Comparison of ENCODE assay signal across 8 cellular contexts in the genomic region with DNA sequence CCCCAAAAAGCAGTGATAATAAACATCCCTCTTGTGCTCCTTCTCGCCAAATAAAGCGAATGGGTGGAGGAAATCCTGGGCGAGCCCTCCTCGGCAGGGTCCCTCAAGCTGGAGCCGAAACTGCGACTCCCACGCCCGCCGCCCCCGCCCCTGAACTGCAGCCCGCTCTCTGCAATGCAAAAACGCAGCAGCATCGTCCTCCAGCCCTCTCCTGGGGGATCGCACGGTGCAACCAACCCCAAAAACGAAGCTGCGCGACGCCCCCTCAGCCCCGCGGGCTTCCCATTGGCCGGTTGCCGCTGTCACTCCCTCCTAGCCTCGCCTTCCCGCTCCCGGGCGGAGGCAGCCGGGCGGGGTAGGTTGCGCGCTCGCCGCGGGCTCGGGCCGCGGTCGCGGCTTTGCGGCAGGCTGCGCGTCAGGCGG. TPM values are rescaled to one million over a fixed set of nuclear protein-coding genes. Genes with fewer than 3 reads are reported as not detected.
DNase-seq lines count a peak whose midpoint lies in the region; ATAC-seq and TF ChIP-seq lines count a peak whose summit lies in the region.

A gene with protein sequence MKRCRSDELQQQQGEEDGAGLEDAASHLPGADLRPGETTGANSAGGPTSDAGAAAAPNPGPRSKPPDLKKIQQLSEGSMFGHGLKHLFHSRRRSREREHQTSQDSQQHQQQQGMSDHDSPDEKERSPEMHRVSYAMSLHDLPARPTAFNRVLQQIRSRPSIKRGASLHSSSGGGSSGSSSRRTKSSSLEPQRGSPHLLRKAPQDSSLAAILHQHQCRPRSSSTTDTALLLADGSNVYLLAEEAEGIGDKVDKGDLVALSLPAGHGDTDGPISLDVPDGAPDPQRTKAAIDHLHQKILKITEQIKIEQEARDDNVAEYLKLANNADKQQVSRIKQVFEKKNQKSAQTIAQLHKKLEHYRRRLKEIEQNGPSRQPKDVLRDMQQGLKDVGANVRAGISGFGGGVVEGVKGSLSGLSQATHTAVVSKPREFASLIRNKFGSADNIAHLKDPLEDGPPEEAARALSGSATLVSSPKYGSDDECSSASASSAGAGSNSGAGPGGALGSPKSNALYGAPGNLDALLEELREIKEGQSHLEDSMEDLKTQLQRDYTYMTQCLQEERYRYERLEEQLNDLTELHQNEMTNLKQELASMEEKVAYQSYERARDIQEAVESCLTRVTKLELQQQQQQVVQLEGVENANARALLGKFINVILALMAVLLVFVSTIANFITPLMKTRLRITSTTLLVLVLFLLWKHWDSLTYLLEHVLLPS (plus strand): TSS at position 363 of the 423 bp plus-strand sequence. CDS start 619 bp downstream, outside the sequence.

- peaks cover 55% of the 10 kb centered on the region for H3K4me1 ChIP-seq in KMS-11 (ENCODE audit: low read depth, poor library complexity, severe bottlenecking)
- peaks cover 0 to 30% (median 7%) of the 10 kb centered on the region in 4 donors for H3K4me1 ChIP-seq in Peyer's patch
- peaks cover 0 to 7% of the 10 kb centered on the region in 2 donors for H3K4me1 ChIP-seq in esophagus (ENCODE audit: control insufficient read depth in 2 of 2, insufficient read depth in 2 of 2, low read length in 1 of 2)

- H3K9me3 Mint-ChIP-seq in activated T-cell treated with anti-CD3 and anti-CD28 coated beads, Interleukin-2, amount 50 U/mL, for 4 hours: no peaks in the 10 kb centered on the region

- H3K4me3 Mint-ChIP-seq in activated T-cell treated with anti-CD3 and anti-CD28 coated beads, Interleukin-2, amount 50 U/mL, for 4 hours: peak within 1 kb of the TSS; percentile 92

- peaks cover 20% of the 10 kb centered on the region for H3K4me1 Mint-ChIP-seq in activated T-cell treated with anti-CD3 and anti-CD28 coated beads, Interleukin-2, amount 50 U/mL, for 4 hours (ENCODE audit: low read depth)

- peaks cover 10% of the 10 kb centered on the region; the same call in 1 of the 2 replicates for H3K79me2 ChIP-seq in KMS-11 (ENCODE audit: insufficient read depth, low read depth)

- no peaks in the 10 kb centered on the region for H4K20me1 ChIP-seq in KMS-11 (ENCODE audit: insufficient read depth)

- no peak for TF ChIP-seq POLR2A in Peyer's patch (IDR thresholded peaks at IDR 0.05)

- no peaks in the 10 kb centered on the region for H3K9me3 ChIP-seq in Peyer's patch
- no peaks in the 10 kb centered on the region for H3K9me3 ChIP-seq in esophagus (ENCODE audit: control insufficient read depth in 2 of 2, insufficient read depth in 1 of 2, low read depth in 1 of 2, low read length in 1 of 2)

- no peak within 1 kb of the TSS for H3K27ac ChIP-seq in KMS-11
- H3K27ac ChIP-seq in Peyer's patch: peak within 1 kb of the TSS in 2 of 4 donors; percentile 35 to 59
- no peak within 1 kb of the TSS for H3K27ac ChIP-seq in esophagus (ENCODE audit: low read depth in 2 of 2, low read length in 1 of 2)

- H3K4me3 ChIP-seq in KMS-11 (IDR thresholded peaks at IDR 0.05; ENCODE audit: insufficient read depth, low read depth, low read length): peak within 1 kb of the TSS; percentile 45
- peak within 1 kb of the TSS; percentile 44 to 64 (median 61) for H3K4me3 ChIP-seq in Peyer's patch
- H3K4me3 ChIP-seq in esophagus (ENCODE audit: low read depth in 1 of 2, low read length in 2 of 2): peak within 1 kb of the TSS; percentile 58 to 71

- peak within 1 kb of the TSS; percentile 6; the same call in 1 of the 2 replicates for H3K9ac ChIP-seq in KMS-11

- peak; percentile 75 for ATAC-seq in GM19395 (IDR thresholded peaks at IDR 0.05; ENCODE audit: unreplicated experiment)
- ATAC-seq in activated T-cell treated with anti-CD3 and anti-CD28 coated beads, Interleukin-2, amount 50 U/mL, for 4 hours: peak; percentile 87 to 91

- H3K27me3 ChIP-seq in KMS-11 (ENCODE audit: insufficient read depth, low read depth): peaks cover 3% of the 10 kb centered on the region; the same call in 1 of the 2 replicates
- peaks cover 0 to 8% of the 10 kb centered on the region in 2 donors for H3K27me3 ChIP-seq in Peyer's patch
- no peaks in the 10 kb centered on the region for H3K27me3 ChIP-seq in esophagus (ENCODE audit: control insufficient read depth in 1 of 2, insufficient read depth in 2 of 2, low read length in 2 of 2)

- H2AFZ ChIP-seq in KMS-11 (ENCODE audit: low read depth): peak within 1 kb of the TSS; percentile 92

- peak within 1 kb of the TSS; percentile 99 for H3K4me2 ChIP-seq in KMS-11

- H3K27me3 Mint-ChIP-seq in activated T-cell treated with anti-CD3 and anti-CD28 coated beads, Interleukin-2, amount 50 U/mL, for 4 hours (ENCODE audit: low read depth): peaks cover 14% of the 10 kb centered on the region

- H3K36me3 Mint-ChIP-seq in activated T-cell treated with anti-CD3 and anti-CD28 coated beads, Interleukin-2, amount 50 U/mL, for 4 hours (ENCODE audit: insufficient read depth): no peaks in the 10 kb centered on the region

- H3K36me3 ChIP-seq in KMS-11 (ENCODE audit: insufficient read depth) (no peaks in the 10 kb centered on the region), Peyer's patch (no peaks in the 10 kb centered on the region), esophagus (ENCODE audit: control insufficient read depth in 2 of 2, insufficient read depth in 2 of 2, low read length in 1 of 2) (no peaks in the 10 kb centered on the region)

- no peak for TF ChIP-seq CTCF in KMS-11 (conservative IDR thresholded peaks at IDR 0.05; ENCODE audit: low read depth, low read length)
- TF ChIP-seq CTCF in Peyer's patch (IDR thresholded peaks at IDR 0.05): no peak

- DNase-seq in AG08395 (ENCODE audit: low spot score) (peak; percentile 98), Peyer's patch (peak; percentile 78 to 92 (median 82)), mucosa of gallbladder (ENCODE audit: low spot score) (peak; percentile 85)
- peak; percentile 75 for DNase-seq in activated T-cell treated with anti-CD3 and anti-CD28 coated beads, Interleukin-2, amount 50 U/mL, for 4 hours
- peak; percentile 55 to 60 for DNase-seq in stimulated activated CD8-positive, alpha-beta memory T cell treated with anti-CD3 and anti-CD28 coated beads, Interleukin-4, amount 100 ng/mL, for 1 hour (ENCODE audit: low read depth in 2 of 2, low spot score in 1 of 2)

- WGBS in esophagus, 2 donors: 0 to 1% methylated on average over 34 to 43 of the region's 43 CpGs

RNA-seq across cellular contexts. Expression of the gene that starts here (rescaled TPM):
- total RNA-seq in Peyer's patch (1 to 10 TPM in 2 of 4 donors, under 1 TPM in 2; 0.53 to 4.1 (median 1.1) TPM), mucosa of gallbladder (2.8 TPM)
- 10 to 100 TPM in 2 of 3 donors, 1 to 10 TPM in 1; 7.8 to 13.6 (median 11.5) TPM for total RNA-seq in activated T-cell treated with anti-CD3 and anti-CD28 coated beads, Interleukin-2, amount 50 U/mL, for 4 hours
- polyA plus RNA-seq in esophagus: under 1 TPM; 0.58 to 0.59 TPM
